Comparison of ENCODE assay signal across 8 cellular contexts in the genomic region with DNA sequence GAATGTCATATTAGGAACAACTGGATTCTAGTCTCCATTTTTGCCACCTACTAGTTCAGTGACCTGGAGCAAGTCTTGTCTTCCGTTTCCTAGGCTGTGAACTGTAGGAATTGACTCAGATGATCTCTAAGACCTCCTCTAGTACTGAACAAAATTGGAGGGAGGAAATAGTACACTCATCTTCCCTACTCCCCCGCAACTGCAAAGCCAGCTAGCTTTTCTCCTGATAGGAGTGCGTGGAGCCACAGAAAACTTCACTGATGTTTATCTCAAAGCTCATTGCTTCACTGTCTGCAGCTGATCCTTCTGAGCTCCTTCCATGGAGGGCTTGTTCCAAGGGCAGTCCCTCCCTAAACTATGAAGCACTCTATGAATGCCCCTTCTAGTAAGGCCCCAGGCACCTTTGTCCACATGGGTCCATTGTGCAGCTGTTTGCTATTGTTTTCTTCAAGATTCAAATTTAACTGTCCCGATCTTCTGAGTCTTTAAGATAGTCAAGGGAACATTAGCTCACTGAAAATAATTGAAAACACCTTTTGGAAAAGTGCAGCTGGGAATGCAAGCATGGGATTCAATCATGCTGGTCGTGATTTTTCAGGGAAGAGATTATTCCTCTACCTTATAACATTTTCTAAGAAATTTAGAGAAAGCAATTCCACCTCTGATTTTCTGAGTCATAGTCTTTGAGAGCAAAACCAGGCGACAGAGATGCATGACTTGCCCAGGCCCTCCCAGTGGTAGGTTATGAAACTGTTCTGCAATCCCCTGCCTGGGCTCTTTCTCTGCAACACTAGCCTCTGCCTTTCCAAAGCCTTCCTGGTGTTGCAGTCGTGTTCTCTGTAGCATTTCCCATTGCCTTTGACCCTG. TPM values are rescaled to one million over a fixed set of nuclear protein-coding genes. Genes with fewer than 3 reads are reported as not detected.
DNase-seq lines count a peak whose midpoint lies in the region; ATAC-seq and TF ChIP-seq lines count a peak whose summit lies in the region.

No MANE protein-coding gene starts in this region.

- H3K9me3 Mint-ChIP-seq in CD4-positive, alpha-beta T cell: no peaks in the 10 kb centered on the region
- H3K9me3 Mint-ChIP-seq in CD4-positive, alpha-beta memory T cell: no peaks in the 10 kb centered on the region

- H3K9ac ChIP-seq in fibroblast of lung (ENCODE audit: insufficient read depth, low read length): no peak overlapping the region

- H3K4me3 Mint-ChIP-seq in CD4-positive, alpha-beta T cell: no peak overlapping the region
- H3K4me3 Mint-ChIP-seq in CD4-positive, alpha-beta memory T cell: no peak overlapping the region

- TF ChIP-seq CTCF in BJ (IDR thresholded peaks at IDR 0.05; ENCODE audit: insufficient read depth, low read depth, low read length) (peak; percentile 71), fibroblast of lung (conservative IDR thresholded peaks at IDR 0.05 in 1 of 2, IDR thresholded peaks at IDR 0.05 in 1 of 2; ENCODE audit: low read depth in 1 of 2, low read length in 2 of 2) (peak; percentile 58 to 68)
- TF ChIP-seq CTCF in CD4-positive, alpha-beta T cell (IDR thresholded peaks at IDR 0.05): no peak

- H3K36me3 Mint-ChIP-seq in CD4-positive, alpha-beta T cell (ENCODE audit: low read depth): no peaks in the 10 kb centered on the region
- H3K36me3 Mint-ChIP-seq in CD4-positive, alpha-beta memory T cell: peaks cover 0 to 3% of the 10 kb centered on the region in 2 donors

- no peaks in the 10 kb centered on the region for H3K27me3 Mint-ChIP-seq in CD4-positive, alpha-beta T cell
- H3K27me3 Mint-ChIP-seq in CD4-positive, alpha-beta memory T cell: no peaks in the 10 kb centered on the region

- H3K27ac ChIP-seq in fibroblast of lung (ENCODE audit: insufficient read depth, low read length): no peak overlapping the region
- no peak overlapping the region for H3K27ac ChIP-seq in CD4-positive, alpha-beta T cell (ENCODE audit: low read depth, low read length)
- H3K27ac ChIP-seq in CD4-positive, alpha-beta memory T cell (ENCODE audit: low read depth, low read length): no peak overlapping the region

- no peaks in the 10 kb centered on the region for H3K4me1 Mint-ChIP-seq in CD4-positive, alpha-beta T cell (ENCODE audit: low read depth)
- H3K4me1 Mint-ChIP-seq in CD4-positive, alpha-beta memory T cell: peaks cover 3 to 10% (median 6%) of the 10 kb centered on the region in 4 donors

- ATAC-seq in GM19324 (IDR thresholded peaks at IDR 0.05; ENCODE audit: low FRiP score, unreplicated experiment) (peak; percentile 70), HG03280 (IDR thresholded peaks at IDR 0.05; ENCODE audit: unreplicated experiment) (peak; percentile 76)
- no peak for ATAC-seq in CD4-positive, alpha-beta T cell (ENCODE audit: poor library complexity)

- DNase-seq in BJ (ENCODE audit: low read depth): no peak
- DNase-seq in SIG-M5 (lab: John Stamatoyannopoulos, UW): peak; percentile 62
- peak; percentile 65 to 70 for DNase-seq in fibroblast of lung (ENCODE audit: low read depth in 2 of 2)
- peak; percentile 84 for DNase-seq in renal cortical epithelial cell (ENCODE audit: low read depth)
- DNase-seq in CD4-positive, alpha-beta T cell: no peak
- no peak for DNase-seq in CD4-positive, alpha-beta memory T cell

- POLR2A ChIA-PET in BJ (lab: Charles Lee): interaction anchor here (0.5 kb wide), 1 partner anchor 531 kb away, joined by 8 read pairs; no protein-coding TSS in a partner anchor
- POLR2A ChIA-PET in CD4-positive, alpha-beta T cell (lab: Charles Lee): interaction anchor here (0.8 to 1.7 kb wide), 2 partner anchors 10 to 139 kb away, joined by 3 to 4 read pairs; no protein-coding TSS in a partner anchor
- POLR2A ChIA-PET in CD4-positive, alpha-beta memory T cell (lab: Charles Lee; ENCODE audit: partially characterized antibody): no interaction called here

- H3K79me2 ChIP-seq in fibroblast of lung (ENCODE audit: control insufficient read depth, insufficient read depth, low read length): no peaks in the 10 kb centered on the region

- H3K4me3 ChIP-seq in BJ (ENCODE audit: low read depth, low read length): no peak overlapping the region
- no peak overlapping the region for H3K4me3 ChIP-seq in fibroblast of lung (replicated peaks in 1 of 4; ENCODE audit: control extremely low read depth in 1 of 4, insufficient read depth in 1 of 4, low read depth in 3 of 4, low read length in 4 of 4)
- H3K4me3 ChIP-seq in CD4-positive, alpha-beta memory T cell (ENCODE audit: low read length in 2 of 2): no peak overlapping the region

- no peak overlapping the region for H3K27ac Mint-ChIP-seq in CD4-positive, alpha-beta T cell
- H3K27ac Mint-ChIP-seq in CD4-positive, alpha-beta memory T cell: peak overlapping the region in 1 of 7 donors; percentile 41

- CTCF ChIA-PET in BJ (lab: Yijun Ruan, JAX): interaction anchor here (1.1 to 2.3 kb wide), 7 partner anchors 13 to 246 kb away, joined by 3 to 9 read pairs (median 5); no protein-coding TSS in a partner anchor
- CTCF ChIA-PET in CD4-positive, alpha-beta T cell (lab: Charles Lee): interaction anchor here (1.2 kb wide), 1 partner anchor 21 kb away, joined by 4 read pairs; no protein-coding TSS in a partner anchor
- CTCF ChIA-PET in CD4-positive, alpha-beta memory T cell (lab: Charles Lee; ENCODE audit: partially characterized antibody): interaction anchor here (2.8 kb wide), 1 partner anchor 21 kb away, joined by 9 read pairs; no protein-coding TSS in a partner anchor

- H3K4me2 ChIP-seq in fibroblast of lung (ENCODE audit: extremely low read depth, insufficient read depth, low read length): no peak overlapping the region

- H4K20me1 ChIP-seq in fibroblast of lung (ENCODE audit: control insufficient read depth, extremely low read depth, insufficient read depth, low read length): no peaks in the 10 kb centered on the region

- peaks cover 7% of the 10 kb centered on the region for H3K4me1 ChIP-seq in fibroblast of lung (ENCODE audit: control insufficient read depth, extremely low read depth, insufficient read depth, low read length)
- H3K4me1 ChIP-seq in CD4-positive, alpha-beta memory T cell (ENCODE audit: insufficient read depth, low read length): no peaks in the 10 kb centered on the region

- no peaks in the 10 kb centered on the region for H3K27me3 ChIP-seq in BJ (ENCODE audit: control insufficient read depth, insufficient read depth, low read length)
- H3K27me3 ChIP-seq in fibroblast of lung (ENCODE audit: control insufficient read depth, insufficient read depth, low read length): no peaks in the 10 kb centered on the region
- H3K27me3 ChIP-seq in CD4-positive, alpha-beta T cell (ENCODE audit: control insufficient read depth, insufficient read depth, low read length): no peaks in the 10 kb centered on the region
- no peaks in the 10 kb centered on the region for H3K27me3 ChIP-seq in CD4-positive, alpha-beta memory T cell (ENCODE audit: insufficient read depth, low read length)

- no peak overlapping the region for H2AFZ ChIP-seq in fibroblast of lung (ENCODE audit: low read length)

- intact Hi-C loops in CD4-positive, alpha-beta T cell (cut with DNase I, micrococcal nuclease): no loop called here
- intact Hi-C loops in CD4-positive, alpha-beta memory T cell (cut with micrococcal nuclease): no loop called here

- H3K36me3 ChIP-seq in BJ (ENCODE audit: control insufficient read depth, insufficient read depth, low read length): no peaks in the 10 kb centered on the region
- H3K36me3 ChIP-seq in fibroblast of lung (ENCODE audit: control insufficient read depth, insufficient read depth, low read length): no peaks in the 10 kb centered on the region
- H3K36me3 ChIP-seq in CD4-positive, alpha-beta memory T cell (ENCODE audit: insufficient read depth, low read length): no peaks in the 10 kb centered on the region

- no peaks in the 10 kb centered on the region for H3K9me3 ChIP-seq in fibroblast of lung (ENCODE audit: control insufficient read depth, insufficient read depth, low read depth, low read length)
- no peaks in the 10 kb centered on the region for H3K9me3 ChIP-seq in CD4-positive, alpha-beta T cell (ENCODE audit: control insufficient read depth, low read length)
- no peaks in the 10 kb centered on the region for H3K9me3 ChIP-seq in CD4-positive, alpha-beta memory T cell (ENCODE audit: control insufficient read depth in 1 of 2, low read length in 2 of 2)

RNA-seq across cellular contexts. Expression of a gene that starts 24.3 kb away (rescaled TPM):
- 31.2 and 42.9 TPM in 2 replicates for polyA plus RNA-seq in BJ (2011; rRNA removed)
- polyA minus RNA-seq in BJ (2011; rRNA and poly(A)+ RNA removed): 42.6 and 47.9 TPM in 2 replicates
- total RNA-seq in fibroblast of lung: 71.4 and 92.8 TPM in 2 replicates
- polyA plus RNA-seq in fibroblast of lung: 64.5 and 126 TPM in 2 replicates
- 48.9 and 97.7 TPM in 2 replicates for polyA plus RNA-seq in fibroblast of lung (2012)
- polyA minus RNA-seq in fibroblast of lung (ENCODE audit: low replicate concordance): 23.0 and 39.7 TPM in 2 replicates
- 18.9 and 111 TPM in 2 replicates for total RNA-seq in renal cortical epithelial cell
- under 1 TPM; 0.08 to 0.28 TPM for total RNA-seq in CD4-positive, alpha-beta T cell
- not detected for total RNA-seq in CD4-positive, alpha-beta memory T cell
- polyA plus RNA-seq in CD4-positive, alpha-beta memory T cell: under 1 TPM in 1 of 2 donors, not detected in 1; 0.32 TPM

Comparison
In these comparisons a context has a peak if more than half of its experiments do, and no peak if none do; other contexts are left out.
1. DNase-seq: peak in SIG-M5 (single experiment), fibroblast of lung (2 of 2) and renal cortical epithelial cell (single experiment); none in BJ (single experiment), CD4-positive, alpha-beta T cell (0 of 10) and CD4-positive, alpha-beta memory T cell (0 of 5).
2. RNA of a gene that starts 24.3 kb away (total RNA-seq): 18.9 to 111 TPM in renal cortical epithelial cell and 71.4 to 92.8 TPM in fibroblast of lung; 0.08 to 0.28 TPM in CD4-positive, alpha-beta T cell and not detected in CD4-positive, alpha-beta memory T cell; every median in the first group is over 10 times any median in the second.